ENCODE assay signal across 8 cellular contexts in the genomic region with DNA sequence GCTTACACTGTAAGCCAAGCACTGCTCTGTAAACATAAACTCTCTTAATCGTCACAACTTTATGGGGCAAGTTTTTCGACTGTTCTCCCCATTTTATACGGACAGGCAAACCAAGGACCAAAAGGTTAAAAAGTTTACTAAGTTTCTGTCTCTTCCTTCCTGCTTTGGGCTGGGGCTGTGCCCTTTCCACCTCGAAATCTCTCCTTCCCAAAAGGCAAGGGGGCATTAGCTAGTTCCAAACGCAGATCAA. TPM values are rescaled to one million over a fixed set of nuclear protein-coding genes. Genes with fewer than 3 reads are reported as not detected.
DNase-seq lines count a peak whose midpoint lies in the region; ATAC-seq and TF ChIP-seq lines count a peak whose summit lies in the region.

No MANE protein-coding gene starts in this region.

- ATAC-seq in heart right ventricle (no peak), left ventricle myocardium superior (no peak)

- H3K36me3 ChIP-seq in heart right ventricle, result peaks cover 0 to 34% (median 15%) of the 10 kb centered on the region in 9 donors
- H3K36me3 ChIP-seq in breast epithelium, result no peaks in the 10 kb centered on the region
- peaks cover 46% of the 10 kb centered on the region for H3K36me3 ChIP-seq in mesodermal cell (ENCODE audit: control insufficient read depth, insufficient read depth, low read length)
- no peaks in the 10 kb centered on the region for H3K36me3 ChIP-seq in vagina

- no peak for DNase-seq in heart right ventricle
- no peak for DNase-seq in left ventricle myocardium superior
- DNase-seq in breast epithelium (ENCODE audit: low spot score in 2 of 2), result no peak
- peak in 1 of 2 donors; percentile 91 for DNase-seq in vagina (ENCODE audit: extremely low spot score in 2 of 2)
- DNase-seq in NCI-H187 (lab: John Stamatoyannopoulos, UW), result no peak
- DNase-seq in NCI-H2196 (lab: John Stamatoyannopoulos, UW; ENCODE audit: unreplicated experiment), result no peak
- no peak for DNase-seq in NCI-H1436 (lab: John Stamatoyannopoulos, UW)

- no peaks in the 10 kb centered on the region for H3K27me3 ChIP-seq in heart right ventricle
- no peaks in the 10 kb centered on the region for H3K27me3 ChIP-seq in breast epithelium
- no peaks in the 10 kb centered on the region for H3K27me3 ChIP-seq in vagina

- H3K27ac ChIP-seq in heart right ventricle (peak overlapping the region in 9 of 10 donors; percentile 99 to 100 (median 100)), breast epithelium (peak overlapping the region; percentile 100), mesodermal cell (ENCODE audit: low read depth, low read length, severe bottlenecking) (peak overlapping the region; percentile 96), vagina (peak overlapping the region; percentile 100)

- H3K4me3 ChIP-seq in heart right ventricle (peak overlapping the region; percentile 75 to 100 (median 94)), breast epithelium (peak overlapping the region; percentile 95 to 98 (median 97)), mesodermal cell (ENCODE audit: extremely low read depth, insufficient read depth, low read length, poor library complexity, severe bottlenecking) (peak overlapping the region; percentile 97), vagina (peak overlapping the region; percentile 83 to 100)

- TF ChIP-seq CTCF in heart right ventricle (IDR thresholded peaks at IDR 0.05), result no peak
- no peak for TF ChIP-seq CTCF in breast epithelium (IDR thresholded peaks at IDR 0.05)
- TF ChIP-seq CTCF in vagina (IDR thresholded peaks at IDR 0.05), result no peak

- TF ChIP-seq POLR2A in breast epithelium (IDR thresholded peaks at IDR 0.05), result no peak
- no peak for TF ChIP-seq POLR2A in vagina (IDR thresholded peaks at IDR 0.05)

- whole genome bisulfite sequencing in heart right ventricle, 2 donors, result 3% methylated on average over 5 of the region's 5 CpGs
- WGBS in mesodermal cell (ENCODE audit: insufficient coverage in 2 of 2), 2 experiments, result 26 to 34% methylated on average over 4 of the region's 5 CpGs

- intact Hi-C loops in heart right ventricle (cut with DNase I) (loop anchor here (1.0 to 10.0 kb wide), 10 partner anchors 43 to 138 kb away; partner anchors contain the start of genes LSM4 (in 7 of the 10), SSBP4 (in 3 of the 10) and PGPEP1 (in 1 of the 10)), left ventricle myocardium superior (cut with micrococcal nuclease) (loop anchor here (2.0 kb wide), 1 partner anchor 50 kb away; no protein-coding TSS in a partner anchor), breast epithelium (cut with DNase I; ENCODE audit: low total_unique reads) (no loop called here), vagina (cut with DNase I) (loop anchor here (1.0 kb wide), 1 partner anchor 44 kb away; the partner anchor contains the start of gene LSM4)

- H3K9me3 ChIP-seq in heart right ventricle, result no peaks in the 10 kb centered on the region
- no peaks in the 10 kb centered on the region for H3K9me3 ChIP-seq in breast epithelium
- no peaks in the 10 kb centered on the region for H3K9me3 ChIP-seq in mesodermal cell (ENCODE audit: control insufficient read depth, low read length)
- H3K9me3 ChIP-seq in vagina, result no peaks in the 10 kb centered on the region

- H3K4me1 ChIP-seq in heart right ventricle, result peaks cover 17 to 67% (median 63%) of the 10 kb centered on the region in 9 donors
- H3K4me1 ChIP-seq in breast epithelium, result peaks cover 14% of the 10 kb centered on the region in 2 donors
- peaks cover 23% of the 10 kb centered on the region for H3K4me1 ChIP-seq in mesodermal cell (ENCODE audit: control insufficient read depth, insufficient read depth, low read length, poor library complexity, severe bottlenecking)
- peaks cover 53% of the 10 kb centered on the region for H3K4me1 ChIP-seq in vagina

RNA-seq across cellular contexts. Expression of gene JUND, which starts 2.2 kb away (rescaled TPM):
- total RNA-seq in heart right ventricle (100 to 1,000 TPM in 9 of 10 donors, 10 to 100 TPM in 1; 93.7 to 195 (median 133) TPM), left ventricle myocardium superior (89.2 TPM), breast epithelium (100 to 1,000 TPM; 325 to 833 (median 602) TPM), vagina (531 TPM)
- 100 to 1,000 TPM; 103 to 278 TPM for polyA plus RNA-seq in heart right ventricle
- 239 TPM for polyA plus RNA-seq in mesodermal cell (2013, experiment 1 of 2)
- polyA plus RNA-seq in mesodermal cell (2013, experiment 2 of 2), result 198 TPM

RNA-seq across cellular contexts. Expression of gene IQCN, which starts 4.9 kb away (rescaled TPM):
- total RNA-seq in heart right ventricle (1 to 10 TPM in 5 of 10 donors, under 1 TPM in 5; 0.49 to 1.5 (median 0.96) TPM), left ventricle myocardium superior (0.57 TPM), breast epithelium (10 to 100 TPM in 1 of 3 donors, 1 to 10 TPM in 2; 7.0 to 16.6 (median 9.5) TPM), vagina (4.4 TPM)
- polyA plus RNA-seq in heart right ventricle, result 1 to 10 TPM in 1 of 2 donors, under 1 TPM in 1; 0.17 to 7.8 TPM
- 1.3 TPM for polyA plus RNA-seq in mesodermal cell (2013, experiment 1 of 2)
- polyA plus RNA-seq in mesodermal cell (2013, experiment 2 of 2), result 1.4 TPM

RNA-seq across cellular contexts. Expression of gene LSM4, which starts 43.7 kb away (rescaled TPM):
- total RNA-seq in heart right ventricle (100 to 1,000 TPM in 1 of 10 donors, 10 to 100 TPM in 9; 73.2 to 114 (median 93.3) TPM), left ventricle myocardium superior (98.0 TPM), breast epithelium (100 to 1,000 TPM in 2 of 3 donors, 10 to 100 TPM in 1; 83.0 to 122 (median 120) TPM), vagina (54.3 TPM)
- 100 to 1,000 TPM; 135 to 163 TPM for polyA plus RNA-seq in heart right ventricle
- 196 TPM for polyA plus RNA-seq in mesodermal cell (2013, experiment 1 of 2)
- 181 TPM for polyA plus RNA-seq in mesodermal cell (2013, experiment 2 of 2)

RNA-seq across cellular contexts. Expression of gene PDE4C, which starts 53.0 kb away (rescaled TPM):
- 1 to 10 TPM in 4 of 10 donors, under 1 TPM in 6; 0.30 to 4.2 (median 0.85) TPM for total RNA-seq in heart right ventricle
- polyA plus RNA-seq in heart right ventricle, result 1 to 10 TPM; 1.2 to 6.3 TPM
- 1.2 TPM for total RNA-seq in left ventricle myocardium superior
- total RNA-seq in breast epithelium, result 1 to 10 TPM in 1 of 3 donors, under 1 TPM in 1, not detected in 1; 0.33 to 1.3 TPM
- polyA plus RNA-seq in mesodermal cell (2013, experiment 1 of 2), result 0.48 TPM
- not detected for polyA plus RNA-seq in mesodermal cell (2013, experiment 2 of 2)
- 0.98 TPM for total RNA-seq in vagina
